In genomic region chr19:7994923-7995682, GRCh38 we compare ENCODE assay signal across 1 cellular context.
TF ChIP-seq lines count a peak whose summit lies in the region.

No MANE protein-coding gene starts in this region.

TF ChIP-seq in HepG2, 621 proteins besides CTCF, POLR2A, EP300 and RAD21:
- peak; percentile 82 for TF ChIP-seq ZBTB40 (IDR thresholded peaks at IDR 0.05)
- peak; percentile 98 for TF ChIP-seq ZBTB40 (CRISPR knock-in tag; IDR thresholded peaks at IDR 0.05)
- no peak for TF ChIP-seq FOXO1 (CRISPR knock-in tag; IDR thresholded peaks at IDR 0.05)
